Comparison of ENCODE assay signal across 1 cellular context in genomic region chr15:97804950-97805349, GRCh38.
TF ChIP-seq lines count a peak whose summit lies in the region.

No MANE protein-coding gene starts in this region.

TF ChIP-seq in WTC11, 78 proteins besides CTCF, POLR2A, EP300 and RAD21 (continued from another document):
- TF ChIP-seq FOXP4 (CRISPR knock-in tag; IDR thresholded peaks at IDR 0.05) (no peak), ZNF138 (CRISPR knock-in tag; conservative IDR thresholded peaks at IDR 0.05) (no peak)
